In genomic region chr14:96059519-96060135, GRCh38 we compare ENCODE assay signal across 28 cellular contexts.
"Had no signal": no experiment of that assay in that cellular context is flagged by ENCODE, and none has a peak within 500 bp of the region (broad histone marks: within the 10 kb centered on the region; RNA-seq: fewer than 3 reads in every experiment).

No MANE protein-coding gene starts in this region.

- H3K4me1 ChIP-seq: body of pancreas had no signal

- H3K4me3 ChIP-seq: ascending aorta, body of pancreas, MG63 had no signal

- H3K27ac ChIP-seq: ascending aorta, body of pancreas, VCaP had no signal

- H3K27me3 Mint-ChIP-seq: activated CD4-positive, alpha-beta T cell treated with anti-CD3 and anti-CD28 coated beads, Interleukin-2, amount 10 ng/mL, durations not matched to agents 7 days and 5 days had no signal

- H3K9me3 Mint-ChIP-seq: activated CD4-positive, alpha-beta memory T cell treated with anti-CD3 and anti-CD28 coated beads for 36 hours; activated CD4-positive, alpha-beta T cell treated with anti-CD3 and anti-CD28 coated beads, Interleukin-2, amount 10 ng/mL, durations not matched to agents 7 days and 5 days; activated naive CD4-positive, alpha-beta T cell treated with anti-CD3 and anti-CD28 coated beads, Interleukin-2, amount 50 U/mL, for 24 hours; activated naive CD8-positive, alpha-beta T cell treated with anti-CD3 and anti-CD28 coated beads, Interleukin-2, amount 50 U/mL, for 24 hours; activated T-cell treated with anti-CD3 and anti-CD28 coated beads, Interleukin-2, amount 50 U/mL, for 24 hours; activated T-helper 1 cell treated with anti-CD3 and anti-CD28 coated beads, Interleukin-12 subunit alpha, Interleukin-12 subunit beta, Interleukin-2, Interleukin-4 antibody, amounts not matched to agents 30 ng/mL and 10 ng/mL and 1 ng/mL, durations not matched to agents 14 hours and 24 hours and 36 hours had no signal

- H3K27me3 ChIP-seq: ascending aorta, body of pancreas, MG63 had no signal

- H3K4me3 Mint-ChIP-seq: activated CD4-positive, alpha-beta memory T cell treated with anti-CD3 and anti-CD28 coated beads for 36 hours; activated CD4-positive, alpha-beta T cell treated with anti-CD3 and anti-CD28 coated beads, Interleukin-2, amount 10 ng/mL, durations not matched to agents 7 days and 5 days; activated naive CD4-positive, alpha-beta T cell treated with anti-CD3 and anti-CD28 coated beads, Interleukin-2, amount 50 U/mL, for 24 hours; activated naive CD8-positive, alpha-beta T cell treated with anti-CD3 and anti-CD28 coated beads, Interleukin-2, amount 50 U/mL, for 24 hours; activated T-cell treated with anti-CD3 and anti-CD28 coated beads, Interleukin-2, amount 50 U/mL, for 24 hours; activated T-helper 1 cell treated with anti-CD3 and anti-CD28 coated beads, Interleukin-12 subunit alpha, Interleukin-12 subunit beta, Interleukin-2, Interleukin-4 antibody, amounts not matched to agents 30 ng/mL and 10 ng/mL and 1 ng/mL, durations not matched to agents 14 hours and 24 hours and 36 hours; T-helper 17 cell had no signal

- H3K4me1 Mint-ChIP-seq: activated CD4-positive, alpha-beta T cell treated with anti-CD3 and anti-CD28 coated beads, Interleukin-2, amount 10 ng/mL, durations not matched to agents 7 days and 5 days; activated naive CD4-positive, alpha-beta T cell treated with anti-CD3 and anti-CD28 coated beads, Interleukin-2, amount 50 U/mL, for 24 hours; activated naive CD8-positive, alpha-beta T cell treated with anti-CD3 and anti-CD28 coated beads, Interleukin-2, amount 50 U/mL, for 24 hours; T-helper 17 cell had no signal

- H3K36me3 Mint-ChIP-seq: activated CD4-positive, alpha-beta memory T cell treated with anti-CD3 and anti-CD28 coated beads for 36 hours; activated naive CD4-positive, alpha-beta T cell treated with anti-CD3 and anti-CD28 coated beads, Interleukin-2, amount 50 U/mL, for 24 hours had no signal

- H3K36me3 ChIP-seq: MG63 had no signal

- H3K27ac Mint-ChIP-seq: activated CD4-positive, alpha-beta memory T cell treated with anti-CD3 and anti-CD28 coated beads for 36 hours; activated CD4-positive, alpha-beta T cell treated with anti-CD3 and anti-CD28 coated beads, Interleukin-2, amount 10 ng/mL, durations not matched to agents 7 days and 5 days; activated naive CD4-positive, alpha-beta T cell treated with anti-CD3 and anti-CD28 coated beads, Interleukin-2, amount 50 U/mL, for 24 hours; activated naive CD8-positive, alpha-beta T cell treated with anti-CD3 and anti-CD28 coated beads, Interleukin-2, amount 50 U/mL, for 24 hours; activated T-cell treated with anti-CD3 and anti-CD28 coated beads, Interleukin-2, amount 50 U/mL, for 24 hours; activated T-helper 1 cell treated with anti-CD3 and anti-CD28 coated beads, Interleukin-12 subunit alpha, Interleukin-12 subunit beta, Interleukin-2, Interleukin-4 antibody, amounts not matched to agents 30 ng/mL and 10 ng/mL and 1 ng/mL, durations not matched to agents 14 hours and 24 hours and 36 hours; T-helper 17 cell had no signal

- H3K9me3 ChIP-seq: ascending aorta, body of pancreas, MG63 had no signal

- DNase-seq: activated CD4-positive, alpha-beta memory T cell treated with anti-CD3 and anti-CD28 coated beads for 36 hours; activated CD4-positive, alpha-beta T cell treated with anti-CD3 and anti-CD28 coated beads, Interleukin-2, amount 10 ng/mL, durations not matched to agents 7 days and 5 days; activated CD4-positive, CD25-positive, alpha-beta regulatory T cell; activated effector memory CD4-positive, alpha-beta T cell treated with Interleukin-2 at 50 U/mL for 16 hours; activated naive CD4-positive, alpha-beta T cell; activated naive CD8-positive, alpha-beta T cell treated with anti-CD3 and anti-CD28 coated beads, Interleukin-2, amount 50 U/mL, for 24 hours; amniotic stem cell; body of pancreas; MG63; MV-4-11; NCI-H1092 treated with DMSO at 0.1 percent for 48 hours; NCI-H1417 treated with DMSO at 0.1 percent for 48 hours; NCI-H1694; NCI-H2029; NCI-H2107; NCI-H2171 treated with DMSO at 0.1 percent for 48 hours; NCI-H345; NCI-H510A; NCI-H526 treated with DMSO at 0.1 percent for 48 hours; NCI-H82; SIG-M5; T-helper 17 cell; T-helper 9 cell had no signal

- ATAC-seq: activated naive CD8-positive, alpha-beta T cell treated with anti-CD3 and anti-CD28 coated beads, Interleukin-2, amount 50 U/mL, for 24 hours; body of pancreas; T-helper 17 cell had no signal
